15 cellular contexts compared by ENCODE assay signal in genomic region chr1:52237430-52237829, GRCh38.
DNase-seq lines count a peak whose midpoint lies in the region; ATAC-seq and TF ChIP-seq lines count a peak whose summit lies in the region.
"Had no signal": no experiment of that assay in that cellular context is flagged by ENCODE, and none has a peak within 500 bp of the region (broad histone marks: within the 10 kb centered on the region; RNA-seq: fewer than 3 reads in every experiment).

No MANE protein-coding gene starts in this region.

- no peak for ATAC-seq in GM18858 (IDR thresholded peaks at IDR 0.05; ENCODE audit: unreplicated experiment)
- ATAC-seq: esophagus mucosa; stimulated activated naive CD8-positive, alpha-beta T cell treated with anti-CD3 and anti-CD28 coated beads, Interleukin-15, Interleukin-2, amounts not matched to agents 100 U/mL and 50 U/mL, for 24 hours had no signal

- H3K9ac ChIP-seq in Karpas-422 (ENCODE audit: low read length), result no peak overlapping the region

- H4K20me1 ChIP-seq in Karpas-422 (ENCODE audit: insufficient read depth, low read depth, low read length), result 0 out of 2 replicates have a peak, but pooled peaks cover 2% of the 10 kb centered on the region

- H3K9me2 ChIP-seq in Karpas-422 (replicated peaks; ENCODE audit: insufficient read depth, low read length), result no peaks in the 10 kb centered on the region

- H3K9me3 ChIP-seq in Karpas-422 (ENCODE audit: low read length), result no peaks in the 10 kb centered on the region
- H3K9me3 ChIP-seq: left ventricle myocardium inferior had no signal

- no peak overlapping the region for H2AFZ ChIP-seq in Karpas-422 (ENCODE audit: low read length)

- no peak for TF ChIP-seq CTCF in fibroblast of villous mesenchyme (IDR thresholded peaks at IDR 0.05; ENCODE audit: insufficient read depth, low read depth, low read length)

- H3K4me1 ChIP-seq in Karpas-422 (ENCODE audit: low read length), result peaks cover 30% of the 10 kb centered on the region
- H3K4me1 ChIP-seq: left ventricle myocardium inferior had no signal

- H3K4me3 ChIP-seq in fibroblast of villous mesenchyme (ENCODE audit: low read depth, low read length) (no peak overlapping the region), Karpas-422 (ENCODE audit: low read length) (no peak overlapping the region)
- H3K4me3 ChIP-seq: left ventricle myocardium inferior had no signal

- no peaks in the 10 kb centered on the region for H3K27me3 ChIP-seq in Karpas-422 (ENCODE audit: low read length)

- H3K27ac ChIP-seq in Karpas-422 (ENCODE audit: low read length), result no peak overlapping the region
- H3K27ac ChIP-seq: left ventricle myocardium inferior had no signal

- no peak overlapping the region for H3K4me2 ChIP-seq in Karpas-422 (ENCODE audit: low read depth, low read length, poor library complexity, severe bottlenecking)

- no peaks in the 10 kb centered on the region for H3K79me2 ChIP-seq in Karpas-422 (ENCODE audit: low read length)

- H3K36me3 ChIP-seq in Karpas-422 (ENCODE audit: insufficient read depth, low read length), result no peaks in the 10 kb centered on the region

- DNase-seq in AG08396 (ENCODE audit: low spot score), result peak; percentile 36
- peak; percentile 94 for DNase-seq in LHCN-M2 (ENCODE audit: low read depth)
- DNase-seq in T1000 (lab: John Stamatoyannopoulos, UW), result peak; percentile 11
- peak; percentile 55 for DNase-seq in fibroblast of villous mesenchyme (ENCODE audit: low read depth)
- no peak for DNase-seq in GOT3 (lab: John Stamatoyannopoulos, UW)
- no peak for DNase-seq in Karpas-422
- DNase-seq in activated gamma-delta T cell (lab: John Stamatoyannopoulos, UW), result no peak
- DNase-seq: activated CD8-positive, alpha-beta memory T cell treated with anti-CD3 and anti-CD28 coated beads, Interleukin-2, amount 50 U/mL, for 48 hours; left ventricle myocardium inferior; NCI-H1105 treated with DMSO at 0.1 percent for 48 hours; NK-92 treated with Interleukin-12 subunit alpha and Interleukin-12 subunit beta, amount 100 ng/mL, for 24 hours; nucleus accumbens; stimulated activated naive CD8-positive, alpha-beta T cell treated with anti-CD3 and anti-CD28 coated beads, Interleukin-15, Interleukin-2, amounts not matched to agents 100 U/mL and 50 U/mL, for 24 hours had no signal

Comparison
In these comparisons a context has a peak if more than half of its experiments do, and no peak if none do; other contexts are left out.
1. DNase-seq: peak in AG08396 (single experiment), LHCN-M2 (single experiment), T1000 (single experiment) and fibroblast of villous mesenchyme (single experiment); none in GOT3 (single experiment), Karpas-422 (single experiment) and activated gamma-delta T cell (single experiment).